24 cellular contexts compared by ENCODE assay signal in genomic region chr22:22783505-22783904, GRCh38.
"Had no signal": no experiment of that assay in that cellular context is flagged by ENCODE, and none has a peak within 500 bp of the region (broad histone marks: within the 10 kb centered on the region; RNA-seq: fewer than 3 reads in every experiment).

No MANE protein-coding gene starts in this region.

- H3K27ac Mint-ChIP-seq: mesothelial cell of epicardium; naive thymus-derived CD4-positive, alpha-beta T cell; natural killer cell treated with Interleukin-12 subunit alpha and Interleukin-12 subunit beta and Interleukin-15 and Interleukin-18, amount 100 ng/mL, for 72 hours; progenitor cell of endocrine pancreas; stimulated activated memory B cell treated with anti-CD40 and anti-IgM and Interleukin-4, amounts not matched to agents 10 μg/mL and 1 μg/mL and 100 μg/mL, for 72 hours; stimulated activated naive CD8-positive, alpha-beta T cell treated with anti-CD3 and anti-CD28 coated beads, Interleukin-15, amount 100 ng/mL, for 72 hours; type B pancreatic cell had no signal

- H3K4me3 Mint-ChIP-seq: mesothelial cell of epicardium; naive thymus-derived CD4-positive, alpha-beta T cell; natural killer cell treated with Interleukin-12 subunit alpha and Interleukin-12 subunit beta and Interleukin-15 and Interleukin-18, amount 100 ng/mL, for 72 hours; stimulated activated memory B cell treated with anti-CD40 and anti-IgM and Interleukin-4, amounts not matched to agents 10 μg/mL and 1 μg/mL and 100 μg/mL, for 72 hours; stimulated activated naive CD8-positive, alpha-beta T cell treated with anti-CD3 and anti-CD28 coated beads, Interleukin-15, amount 100 ng/mL, for 72 hours; type B pancreatic cell had no signal

- DNase-seq: heart right ventricle; hippocampal formation; left cardiac atrium; left lung; mesendoderm; naive thymus-derived CD4-positive, alpha-beta T cell; ovary; spleen; stimulated activated CD4-positive, alpha-beta T cell treated with anti-CD3 and anti-CD28 coated beads, Interleukin-4, amount 100 ng/mL, for 24 hours; stimulated activated naive CD4-positive, alpha-beta T cell treated with Interleukin-2 at 50 U/mL for 16 hours; stimulated activated naive CD8-positive, alpha-beta T cell treated with anti-CD3 and anti-CD28 coated beads, Interleukin-15, amount 100 ng/mL, for 72 hours; substantia nigra had no signal

- H3K4me3 ChIP-seq: heart right ventricle, left lung, lung, ovary, right atrium auricular region, skin epidermis, spleen, tibial nerve, vagina had no signal

- H3K4me1 Mint-ChIP-seq: mesothelial cell of epicardium; stimulated activated memory B cell treated with anti-CD40 and anti-IgM and Interleukin-4, amounts not matched to agents 10 μg/mL and 1 μg/mL and 100 μg/mL, for 72 hours; stimulated activated naive CD8-positive, alpha-beta T cell treated with anti-CD3 and anti-CD28 coated beads, Interleukin-15, amount 100 ng/mL, for 72 hours had no signal

- FAIRE-seq: islet of Langerhans had no signal

- H3K36me3 Mint-ChIP-seq: mesothelial cell of epicardium; naive thymus-derived CD4-positive, alpha-beta T cell; natural killer cell treated with Interleukin-12 subunit alpha and Interleukin-12 subunit beta and Interleukin-15 and Interleukin-18, amount 100 ng/mL, for 72 hours; stimulated activated memory B cell treated with anti-CD40 and anti-IgM and Interleukin-4, amounts not matched to agents 10 μg/mL and 1 μg/mL and 100 μg/mL, for 72 hours; type B pancreatic cell had no signal

- H3K4me1 ChIP-seq: heart right ventricle, left lung, right atrium auricular region, tibial nerve, vagina had no signal

- H3K9me3 Mint-ChIP-seq: mesothelial cell of epicardium; naive thymus-derived CD4-positive, alpha-beta T cell; natural killer cell treated with Interleukin-12 subunit alpha and Interleukin-12 subunit beta and Interleukin-15 and Interleukin-18, amount 100 ng/mL, for 72 hours; stimulated activated memory B cell treated with anti-CD40 and anti-IgM and Interleukin-4, amounts not matched to agents 10 μg/mL and 1 μg/mL and 100 μg/mL, for 72 hours; stimulated activated naive CD8-positive, alpha-beta T cell treated with anti-CD3 and anti-CD28 coated beads, Interleukin-15, amount 100 ng/mL, for 72 hours; type B pancreatic cell had no signal

- H3K27ac ChIP-seq: heart right ventricle, left lung, ovary, right atrium auricular region, skin epidermis, spleen, tibial nerve, vagina had no signal

- H3K27me3 ChIP-seq: ovary, right atrium auricular region, vagina had no signal

- H3K36me3 ChIP-seq: heart right ventricle, left lung, ovary, right atrium auricular region, spleen, tibial nerve, vagina had no signal

- H3K9me3 ChIP-seq: heart right ventricle, left lung, ovary, right atrium auricular region, spleen, tibial nerve, vagina had no signal

- ATAC-seq: heart right ventricle; left cardiac atrium; left lung; naive thymus-derived CD4-positive, alpha-beta T cell; natural killer cell treated with Interleukin-12 subunit alpha and Interleukin-12 subunit beta and Interleukin-15 and Interleukin-18, amount 100 ng/mL, for 72 hours; sciatic nerve; stimulated activated memory B cell treated with anti-CD40 and anti-IgM and Interleukin-4, amounts not matched to agents 10 μg/mL and 1 μg/mL and 100 μg/mL, for 72 hours; stimulated activated naive CD8-positive, alpha-beta T cell treated with anti-CD3 and anti-CD28 coated beads, Interleukin-15, amount 100 ng/mL, for 72 hours had no signal

- H3K27me3 Mint-ChIP-seq: natural killer cell treated with Interleukin-12 subunit alpha and Interleukin-12 subunit beta and Interleukin-15 and Interleukin-18, amount 100 ng/mL, for 72 hours; progenitor cell of endocrine pancreas; stimulated activated naive CD8-positive, alpha-beta T cell treated with anti-CD3 and anti-CD28 coated beads, Interleukin-15, amount 100 ng/mL, for 72 hours had no signal
